8 cellular contexts compared by ENCODE assay signal in the genomic region with DNA sequence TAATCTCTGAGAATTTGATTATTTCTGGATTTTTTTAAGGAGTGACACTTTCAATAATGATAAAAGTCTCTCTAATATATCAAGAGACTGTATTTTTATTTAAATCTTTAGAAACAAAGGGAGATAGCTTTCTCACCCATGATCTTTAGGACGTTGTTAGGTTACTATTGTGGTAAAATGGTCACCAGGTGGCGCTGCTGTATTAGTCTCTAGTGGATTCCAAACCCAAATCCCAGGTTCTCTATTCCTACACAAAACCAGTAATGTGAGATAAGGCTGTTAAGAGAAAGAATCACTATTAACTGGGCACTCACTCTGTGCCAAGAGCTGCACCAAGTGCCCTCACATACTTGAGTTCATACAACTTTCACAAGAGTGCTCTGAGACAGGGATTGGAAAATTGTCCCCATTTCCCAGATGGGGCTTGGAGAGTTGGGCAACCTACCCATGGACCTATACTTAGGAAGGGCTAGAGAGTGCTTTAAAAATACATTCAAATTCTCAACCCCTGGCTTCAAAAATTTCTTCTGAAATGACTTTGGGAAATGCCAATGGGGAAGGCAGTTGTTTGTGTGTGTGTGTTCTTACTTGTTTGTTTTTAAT.
DNase-seq lines count a peak whose midpoint lies in the region; ATAC-seq and TF ChIP-seq lines count a peak whose summit lies in the region.

No MANE protein-coding gene starts in this region.

- H3K4me1 Mint-ChIP-seq in CD14-positive monocyte (no peaks in the 10 kb centered on the region), endodermal cell (peaks cover 11% of the 10 kb centered on the region)

- ATAC-seq in GM19023 (IDR thresholded peaks at IDR 0.05; ENCODE audit: unreplicated experiment), result no peak

- no peaks in the 10 kb centered on the region for H3K9me3 Mint-ChIP-seq in CD14-positive monocyte
- H3K9me3 Mint-ChIP-seq in endodermal cell, result peaks cover 4% of the 10 kb centered on the region

- no peaks in the 10 kb centered on the region for H3K4me1 ChIP-seq in endodermal cell (ENCODE audit: control insufficient read depth, insufficient read depth, low read length)

- H3K27me3 ChIP-seq in endodermal cell (ENCODE audit: control insufficient read depth, insufficient read depth, low read length, poor library complexity, severe bottlenecking), result no peaks in the 10 kb centered on the region

- no peaks in the 10 kb centered on the region for H3K36me3 Mint-ChIP-seq in CD14-positive monocyte
- no peaks in the 10 kb centered on the region for H3K36me3 Mint-ChIP-seq in endodermal cell (ENCODE audit: low read depth)

- H3K27ac Mint-ChIP-seq in CD14-positive monocyte (no peak overlapping the region), endodermal cell (no peak overlapping the region)

- peak; percentile 46 for DNase-seq in CD14-positive monocyte (ENCODE audit: low spot score)
- peak; percentile 49 for DNase-seq in H4 (ENCODE audit: low spot score)
- peak; percentile 5 for DNase-seq in NCI-H2196 treated with DMSO at 0.1 percent for 48 hours (lab: John Stamatoyannopoulos, UW; ENCODE audit: unreplicated experiment)
- peak; percentile 67 for DNase-seq in activated CD4-positive, alpha-beta T cell treated with anti-CD3 and anti-CD28 coated beads for 48 hours
- DNase-seq in endodermal cell, result peak; percentile 91
- DNase-seq in medulla oblongata (ENCODE audit: extremely low spot score), result peak; percentile 71
- peak; percentile 14 to 32 for DNase-seq in stimulated activated CD8-positive, alpha-beta memory T cell treated with anti-CD3 and anti-CD28 coated beads, Interleukin-2, amount 100 ng/mL, for 48 hours (ENCODE audit: low read depth in 2 of 2)

- H3K4me3 ChIP-seq in endodermal cell (ENCODE audit: low read length), result no peak overlapping the region

- intact Hi-C loops in CD14-positive monocyte (cut with micrococcal nuclease), result loop anchor here (5.0 to 10.0 kb wide), 3 partner anchors 182 to 682 kb away; no protein-coding TSS in a partner anchor

- no peak overlapping the region for H3K27ac ChIP-seq in endodermal cell (ENCODE audit: low read depth, low read length)

- WGBS in endodermal cell (ENCODE audit: insufficient coverage in 1 of 2, insufficient read length in 1 of 2), 2 experiments, result 13% methylated on average over 2 of the region's 2 CpGs; no CpG with 5 or more reads in 1 of the 2 experiments

- TF ChIP-seq CTCF in CD14-positive monocyte (IDR thresholded peaks at IDR 0.05) (peak; percentile 87), endodermal cell (conservative IDR thresholded peaks at IDR 0.05) (peak; percentile 92)

- no peak overlapping the region for H3K9ac ChIP-seq in endodermal cell (ENCODE audit: extremely low read depth, low read length, poor library complexity, severe bottlenecking)

- no peaks in the 10 kb centered on the region for H3K36me3 ChIP-seq in endodermal cell (ENCODE audit: control insufficient read depth, insufficient read depth, low read length)

- H3K9me3 ChIP-seq in endodermal cell (ENCODE audit: control insufficient read depth, low read length), result peaks cover 8% of the 10 kb centered on the region

- H3K4me3 Mint-ChIP-seq in CD14-positive monocyte, result no peak overlapping the region
- H3K4me3 Mint-ChIP-seq in endodermal cell, result no peak overlapping the region

- H3K27me3 Mint-ChIP-seq in CD14-positive monocyte (ENCODE audit: low read depth in 3 of 3) (no peaks in the 10 kb centered on the region), endodermal cell (ENCODE audit: insufficient read depth) (no peaks in the 10 kb centered on the region)

Comparison
In these comparisons a context has a peak if more than half of its experiments do, and no peak if none do; other contexts are left out.
1. DNase-seq: peak in every context shown above with its lines; median percentile 91 in endodermal cell; 71 in medulla oblongata; 67 in activated CD4-positive, alpha-beta T cell treated with anti-CD3 and anti-CD28 coated beads for 48 hours; 49 in H4; 46 in CD14-positive monocyte; 23 in stimulated activated CD8-positive, alpha-beta memory T cell treated with anti-CD3 and anti-CD28 coated beads, Interleukin-2, amount 100 ng/mL, for 48 hours; 5 in NCI-H2196 treated with DMSO at 0.1 percent for 48 hours.